In the genomic region with DNA sequence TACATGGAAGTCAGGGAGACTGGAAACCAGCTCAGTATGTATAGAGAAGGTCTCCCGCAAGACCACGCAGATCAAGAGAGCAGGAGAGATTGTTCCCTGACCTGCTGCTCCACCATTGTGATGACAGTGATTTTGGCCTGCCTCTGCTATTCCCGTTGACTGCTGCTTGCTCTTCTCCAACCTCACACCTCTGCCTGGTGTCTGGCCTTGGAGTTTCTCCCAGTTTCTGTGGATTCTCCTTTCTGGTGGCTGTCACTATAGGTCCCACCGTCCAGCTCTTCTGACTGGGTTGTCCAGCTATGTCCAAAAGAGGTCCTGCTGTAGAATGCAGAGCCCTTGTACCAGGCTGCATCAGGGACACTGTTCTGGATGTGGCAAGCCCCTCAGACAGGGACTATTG, we compare ENCODE assay signal across 24 cellular contexts.
"Had no signal": no experiment of that assay in that cellular context is flagged by ENCODE, and none has a peak within 500 bp of the region (broad histone marks: within the 10 kb centered on the region; RNA-seq: fewer than 3 reads in every experiment).

No MANE protein-coding gene starts in this region.

- H3K9me3 ChIP-seq: ovary, psoas muscle, right lobe of liver, sigmoid colon, stomach, thoracic aorta, thyroid gland, tibial nerve, upper lobe of right lung, uterus had no signal

- H3K79me2 ChIP-seq: parathyroid adenoma had no signal

- H3K4me2 ChIP-seq: neural progenitor cell had no signal

- H3K36me3 ChIP-seq: neural progenitor cell, ovary, right lobe of liver, sigmoid colon, stomach, thoracic aorta, thyroid gland, tibial nerve, upper lobe of right lung, uterus had no signal

- H3K27ac ChIP-seq: neural progenitor cell, ovary, parathyroid adenoma, psoas muscle, right lobe of liver, sigmoid colon, stomach, thoracic aorta, thyroid gland, tibial nerve, upper lobe of right lung, uterus had no signal

- H3K27me3 ChIP-seq: neural progenitor cell, ovary, right lobe of liver, sigmoid colon, stomach, thyroid gland, tibial nerve, upper lobe of right lung, uterus had no signal

- ATAC-seq: naive thymus-derived CD4-positive, alpha-beta T cell; natural killer cell; psoas muscle; right lobe of liver; stimulated activated effector memory CD8-positive, alpha-beta T cell treated with anti-CD3 and anti-CD28 coated beads, Interleukin-12 subunit alpha, Interleukin-12 subunit beta, amount 100 ng/mL, for 72 hours; stimulated activated naive B cell treated with anti-CD40 and anti-IgM and Interleukin-4, amounts not matched to agents 10 μg/mL and 1 μg/mL and 100 μg/mL, for 72 hours; upper lobe of right lung had no signal

- H2AFZ ChIP-seq: neural progenitor cell, parathyroid adenoma had no signal

- DNase-seq: naive thymus-derived CD4-positive, alpha-beta T cell; natural killer cell; occipital lobe; ovary; posterior cingulate gyrus; psoas muscle; right lobe of liver; sigmoid colon; small intestine; stimulated activated CD4-positive, alpha-beta T cell treated with anti-CD3 and anti-CD28 coated beads, Interleukin-15, amount 100 ng/mL, for 24 hours; stimulated activated CD4-positive, alpha-beta T cell treated with anti-CD3 and anti-CD28 coated beads, Interleukin-2, amount 100 ng/mL, for 24 hours; stimulated activated CD4-positive, alpha-beta T cell treated with anti-CD3 and anti-CD28 coated beads, Interleukin-2, amount 100 ng/mL, for 48 hours; stimulated activated CD4-positive, alpha-beta T cell treated with anti-CD3 and anti-CD28 coated beads, Interleukin-4, amount 100 ng/mL, for 24 hours; stimulated activated naive B cell treated with anti-CD40 and anti-IgM and Interleukin-4, amounts not matched to agents 10 μg/mL and 1 μg/mL and 100 μg/mL, for 72 hours; stimulated activated naive CD4-positive, alpha-beta T cell treated with Interleukin-2 at 50 U/mL for 16 hours; stomach; thyroid gland; upper lobe of right lung; uterus had no signal

- H3K4me1 ChIP-seq: neural progenitor cell, parathyroid adenoma, right lobe of liver, thyroid gland, tibial nerve, upper lobe of right lung, uterus had no signal

- H3K4me3 ChIP-seq: neural progenitor cell, ovary, psoas muscle, right lobe of liver, sigmoid colon, stomach, thoracic aorta, thyroid gland, tibial nerve, upper lobe of right lung, uterus had no signal

- H3K9ac ChIP-seq: neural progenitor cell, parathyroid adenoma had no signal
